1 cellular context compared by ENCODE assay signal in the genomic region with DNA sequence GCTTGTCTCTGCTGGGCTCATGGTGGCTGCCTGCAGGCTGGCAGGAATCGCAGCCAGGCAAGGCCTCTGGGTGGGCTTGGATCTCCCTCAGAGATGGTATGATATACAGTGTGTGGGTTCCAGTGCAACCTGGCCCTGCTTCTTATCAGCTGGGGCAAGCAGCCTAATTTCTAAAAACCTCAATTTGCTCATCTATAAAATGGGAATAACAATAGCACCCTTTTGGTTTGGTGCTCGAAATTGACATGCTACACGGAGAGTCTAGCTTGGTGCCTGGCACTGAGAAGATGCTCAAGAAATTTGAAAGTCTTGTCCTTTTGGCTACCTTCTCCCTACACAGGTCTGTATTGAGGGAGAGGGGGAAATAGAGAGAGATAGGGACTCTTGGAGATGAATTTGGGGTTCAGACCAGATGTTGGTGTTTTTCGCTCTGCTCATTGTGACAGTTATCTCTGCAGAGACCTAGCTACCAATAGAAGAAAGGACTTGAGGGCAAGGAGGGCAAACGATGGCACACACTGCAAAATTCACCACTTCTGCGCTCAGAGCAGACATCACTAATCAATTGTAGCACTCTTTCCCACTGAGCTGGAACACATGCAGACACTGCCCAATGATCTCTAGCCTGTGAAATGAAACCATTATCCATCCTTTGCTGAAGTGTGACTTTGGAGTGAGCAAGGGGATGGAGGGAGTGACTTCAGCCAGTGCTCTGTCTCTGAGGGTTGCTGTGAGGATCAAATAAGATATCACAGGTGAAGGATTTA.
TF ChIP-seq lines count a peak whose summit lies in the region.

No MANE protein-coding gene starts in this region.

TF ChIP-seq in H1, 55 proteins besides CTCF, POLR2A, EP300 and RAD21 (continued from another document):
- TF ChIP-seq, protein P1, sequence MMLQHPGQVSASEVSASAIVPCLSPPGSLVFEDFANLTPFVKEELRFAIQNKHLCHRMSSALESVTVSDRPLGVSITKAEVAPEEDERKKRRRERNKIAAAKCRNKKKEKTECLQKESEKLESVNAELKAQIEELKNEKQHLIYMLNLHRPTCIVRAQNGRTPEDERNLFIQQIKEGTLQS (IDR thresholded peaks at IDR 0.05; ENCODE audit: insufficient read depth, low read depth, low read length) = no peak
- TF ChIP-seq TAF7 (optimal IDR thresholded peaks at IDR 0.05; ENCODE audit: borderline replicate concordance, low read depth, low read length) = no peak
- TF ChIP-seq KDM4A (IDR thresholded peaks at IDR 0.05; ENCODE audit: low read depth, low read length, severe bottlenecking) = no peak
- no peak for TF ChIP-seq YY1 (IDR thresholded peaks at IDR 0.05; ENCODE audit: low read depth, low read length)
TF ChIP-seq in H1: peak in this region for 0.
